13 cellular contexts compared by ENCODE assay signal in the genomic region with DNA sequence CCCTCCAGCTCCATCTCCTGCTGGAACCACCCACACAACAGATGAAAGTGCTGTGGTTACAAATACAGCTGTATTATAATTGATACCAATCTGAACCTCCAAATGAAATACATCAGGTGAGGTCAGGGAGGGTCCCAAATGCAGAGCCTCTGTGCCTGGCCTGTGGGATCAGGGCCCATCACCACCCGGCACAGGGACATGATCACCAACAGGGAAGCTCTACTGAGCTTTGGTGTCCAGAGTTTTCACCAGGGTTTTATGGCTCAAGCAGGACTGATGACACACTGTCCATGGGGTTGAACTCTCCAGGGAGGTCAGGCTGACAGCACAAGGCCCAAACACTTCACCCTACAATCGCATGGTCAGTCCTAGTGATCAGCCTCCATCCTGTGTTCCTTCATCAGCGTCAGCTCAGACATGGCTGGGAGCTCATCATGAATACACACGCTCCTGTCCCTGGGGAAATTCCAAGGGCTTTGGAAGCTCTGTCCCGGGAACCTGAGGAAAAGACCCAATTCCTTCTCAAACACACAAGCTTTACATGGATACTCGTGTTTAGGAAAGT. TPM values are rescaled to one million over a fixed set of nuclear protein-coding genes. Genes with fewer than 3 reads are reported as not detected.
"Had no signal": no experiment of that assay in that cellular context is flagged by ENCODE, and none has a peak within 500 bp of the region (broad histone marks: within the 10 kb centered on the region; RNA-seq: fewer than 3 reads in every experiment).

No MANE protein-coding gene starts in this region.

- H3K4me2 ChIP-seq: smooth muscle cell had no signal

- H3K36me3 Mint-ChIP-seq: activated naive CD4-positive, alpha-beta T cell treated with anti-CD3 and anti-CD28 coated beads, Interleukin-2, amount 10 ng/mL, durations not matched to agents 7 days and 5 days; stimulated activated naive B cell treated with anti-CD40 and anti-IgM and Interleukin-4, amounts not matched to agents 10 μg/mL and 1 μg/mL and 100 μg/mL, for 72 hours had no signal

- H3K27ac ChIP-seq: left ventricle myocardium inferior, upper lobe of left lung had no signal

- H3K4me3 ChIP-seq: left ventricle myocardium inferior, smooth muscle cell, upper lobe of left lung had no signal

- H3K4me1 Mint-ChIP-seq: activated T-helper 17 cell treated with anti-CD3 and anti-CD28 coated beads, Interleukin-2, amount 50 U/mL, for 72 hours; central memory CD8-positive, alpha-beta T cell had no signal

- H3K9me3 ChIP-seq: left ventricle myocardium inferior, upper lobe of left lung had no signal

- DNase-seq: activated CD4-positive, alpha-beta T cell treated with anti-CD3 and anti-CD28 coated beads for 4 hours; activated naive CD4-positive, alpha-beta T cell treated with anti-CD3 and anti-CD28 coated beads, Interleukin-2, amount 10 ng/mL, durations not matched to agents 7 days and 5 days; activated T-cell treated with anti-CD3 and anti-CD28 coated beads for 4 hours; erythroblast; glutamatergic neuron; left ventricle myocardium inferior; stimulated activated CD4-positive, alpha-beta T cell treated with anti-CD3 and anti-CD28 coated beads, Interleukin-1b, Interleukin-23, amount 100 ng/mL, for 48 hours; stimulated activated naive B cell treated with anti-CD40 and anti-IgM and Interleukin-4, amounts not matched to agents 10 μg/mL and 1 μg/mL and 100 μg/mL, for 72 hours had no signal

- H3K9me3 Mint-ChIP-seq: activated T-helper 17 cell treated with anti-CD3 and anti-CD28 coated beads, Interleukin-2, amount 50 U/mL, for 72 hours; central memory CD8-positive, alpha-beta T cell; dendritic cell treated with granulocyte-macrophage colony-stimulating factor and Interleukin-4, amounts not matched to agents 40 ng/mL and 50 ng/mL, for 4 days had no signal

- H3K4me3 Mint-ChIP-seq: activated naive CD4-positive, alpha-beta T cell treated with anti-CD3 and anti-CD28 coated beads, Interleukin-2, amount 10 ng/mL, durations not matched to agents 7 days and 5 days; activated T-helper 17 cell treated with anti-CD3 and anti-CD28 coated beads, Interleukin-2, amount 50 U/mL, for 72 hours; central memory CD8-positive, alpha-beta T cell; dendritic cell treated with granulocyte-macrophage colony-stimulating factor and Interleukin-4, amounts not matched to agents 40 ng/mL and 50 ng/mL, for 4 days; stimulated activated naive B cell treated with anti-CD40 and anti-IgM and Interleukin-4, amounts not matched to agents 10 μg/mL and 1 μg/mL and 100 μg/mL, for 72 hours had no signal

- H3K27ac Mint-ChIP-seq: activated naive CD4-positive, alpha-beta T cell treated with anti-CD3 and anti-CD28 coated beads, Interleukin-2, amount 10 ng/mL, durations not matched to agents 7 days and 5 days; activated T-helper 17 cell treated with anti-CD3 and anti-CD28 coated beads, Interleukin-2, amount 50 U/mL, for 72 hours; dendritic cell treated with granulocyte-macrophage colony-stimulating factor and Interleukin-4, amounts not matched to agents 40 ng/mL and 50 ng/mL, for 4 days; stimulated activated naive B cell treated with anti-CD40 and anti-IgM and Interleukin-4, amounts not matched to agents 10 μg/mL and 1 μg/mL and 100 μg/mL, for 72 hours had no signal

- H3K36me3 ChIP-seq: left ventricle myocardium inferior, upper lobe of left lung had no signal

RNA-seq across cellular contexts. Expression of a gene that starts 3.9 kb away (rescaled TPM):
- total RNA-seq: activated T-helper 17 cell treated with anti-CD3 and anti-CD28 coated beads, Interleukin-2, amount 50 U/mL, for 72 hours had no signal
